In genomic region chr11:15665368-15665871, GRCh38 we compare ENCODE assay signal across 17 cellular contexts.
A peak's percentile ranks its signal among the peaks of the same experiment; 100 is the strongest.
DNase-seq lines count a peak whose midpoint lies in the region; FAIRE-seq and TF ChIP-seq lines count a peak whose summit lies in the region.
"Had no signal": no experiment of that assay in that cellular context is flagged by ENCODE, and none has a peak within 500 bp of the region (broad histone marks: within the 10 kb centered on the region; RNA-seq: fewer than 3 reads in every experiment).

No MANE protein-coding gene starts in this region.

- H3K4me1 Mint-ChIP-seq in MCF 10A (ENCODE audit: insufficient read depth, unreplicated experiment): peaks cover 24% of the 10 kb centered on the region
- H3K4me1 Mint-ChIP-seq: naive thymus-derived CD4-positive, alpha-beta T cell had no signal

- no TSS peak for BruUV-seq in MCF 10A (replicated peaks; lab: Mats Ljungman, UMichigan)

- peaks cover 15% of the 10 kb centered on the region for H3K27me3 Mint-ChIP-seq in MCF 10A (ENCODE audit: insufficient read depth, unreplicated experiment)

- TF ChIP-seq POLR2A in breast epithelium (IDR thresholded peaks at IDR 0.05): no peak

- no peak overlapping the region for H3K4me2 ChIP-seq in osteoblast (ENCODE audit: insufficient read depth, low read length)

- POLR2A ChIA-PET in MCF 10A (lab: Yijun Ruan, JAX): interaction anchor here (0.6 kb wide), 1 partner anchor 964 kb away, joined by 3 read pairs; no protein-coding TSS in a partner anchor

- H3K4me3 Mint-ChIP-seq in MCF 10A (ENCODE audit: unreplicated experiment): no peak overlapping the region
- H3K4me3 Mint-ChIP-seq: activated naive CD8-positive, alpha-beta T cell; activated T-cell treated with anti-CD3 and anti-CD28 coated beads, Interleukin-2, amount 50 U/mL, for 4 hours; naive thymus-derived CD4-positive, alpha-beta T cell had no signal

- H3K36me3 Mint-ChIP-seq in MCF 10A (ENCODE audit: insufficient read depth, unreplicated experiment): no peaks in the 10 kb centered on the region
- H3K36me3 Mint-ChIP-seq: activated naive CD8-positive, alpha-beta T cell had no signal

- intact Hi-C loops in MCF 10A (cut with micrococcal nuclease) (no loop called here), breast epithelium (cut with DNase I; ENCODE audit: low total_unique reads) (no loop called here)

- H3K36me3 ChIP-seq in breast epithelium: no peaks in the 10 kb centered on the region
- H3K36me3 ChIP-seq in adipocyte (ENCODE audit: control insufficient read depth, insufficient read depth, low read length, severe bottlenecking): no peaks in the 10 kb centered on the region
- H3K36me3 ChIP-seq in osteoblast (ENCODE audit: insufficient read depth, low read length): no peaks in the 10 kb centered on the region

- H3K27me3 ChIP-seq in breast epithelium (no peaks in the 10 kb centered on the region), adipocyte (replicated peaks; ENCODE audit: control insufficient read depth, insufficient read depth, low read length) (peaks cover 24% of the 10 kb centered on the region), osteoblast (ENCODE audit: insufficient read depth, low read length) (peaks cover 8% of the 10 kb centered on the region)

- no peaks in the 10 kb centered on the region for H3K79me2 ChIP-seq in osteoblast (ENCODE audit: insufficient read depth, low read length)

- H3K4me3 ChIP-seq in breast epithelium: no peak overlapping the region
- no peak overlapping the region for H3K4me3 ChIP-seq in adipocyte (ENCODE audit: low read length)
- H3K4me3 ChIP-seq in osteoblast (ENCODE audit: insufficient read depth, low read length): no peak overlapping the region

- H3K4me1 ChIP-seq in breast epithelium (no peaks in the 10 kb centered on the region), adipocyte (ENCODE audit: control insufficient read depth, insufficient read depth, low read length) (peaks cover 15% of the 10 kb centered on the region), osteoblast (ENCODE audit: insufficient read depth, low read length) (peaks cover 6% of the 10 kb centered on the region)

- no peaks in the 10 kb centered on the region for H4K20me1 ChIP-seq in osteoblast (ENCODE audit: insufficient read depth, low read length)

- no peak overlapping the region for H3K9ac ChIP-seq in adipocyte (ENCODE audit: low read length)

- no peak overlapping the region for H2AFZ ChIP-seq in osteoblast (ENCODE audit: low read length)

- DNase-seq in MCF 10A (ENCODE audit: unreplicated experiment): peak; percentile 32
- no peak for DNase-seq in breast epithelium (ENCODE audit: low spot score in 2 of 2)
- DNase-seq in adipocyte (ENCODE audit: low read depth): peak; percentile 54
- DNase-seq in kidney tubule cell (ENCODE audit: low spot score): peak; percentile 35
- DNase-seq in urothelium cell line (ENCODE audit: low spot score): peak; percentile 49
- DNase-seq in GF-D8 (lab: John Stamatoyannopoulos, UW): no peak
- no peak for DNase-seq in osteoblast (ENCODE audit: insufficient read length, low spot score, missing footprints)
- DNase-seq in DMS79 treated with DMSO at 0.1 percent for 48 hours (lab: John Stamatoyannopoulos, UW): no peak
- DNase-seq: 8988T; activated CD4-positive, alpha-beta T cell treated with anti-CD3 and anti-CD28 coated beads, Interleukin-2, amount 50 U/mL, for 1 hour; activated T-cell treated with anti-CD3 and anti-CD28 coated beads, Interleukin-2, amount 50 U/mL, for 4 hours; left cardiac atrium; naive thymus-derived CD4-positive, alpha-beta T cell; NCI-H1417; NCI-H226; SIG-M5 had no signal

- H3K9me3 Mint-ChIP-seq in MCF 10A (ENCODE audit: unreplicated experiment): no peaks in the 10 kb centered on the region
- H3K9me3 Mint-ChIP-seq: activated T-cell treated with anti-CD3 and anti-CD28 coated beads, Interleukin-2, amount 50 U/mL, for 4 hours had no signal

- no peak overlapping the region for H3K27ac ChIP-seq in breast epithelium
- H3K27ac ChIP-seq in osteoblast (ENCODE audit: low read depth, low read length): no peak overlapping the region

- FAIRE-seq in urothelium cell line (lab: Jason Lieb, UNC): peak; percentile 76

- no peak for TF ChIP-seq CTCF in MCF 10A (IDR thresholded peaks at IDR 0.05; ENCODE audit: unreplicated experiment)
- TF ChIP-seq CTCF in breast epithelium (IDR thresholded peaks at IDR 0.05): no peak
- no peak for TF ChIP-seq CTCF in osteoblast (IDR thresholded peaks at IDR 0.05; ENCODE audit: extremely low read depth, low read depth, low read length)

- CTCF ChIA-PET in MCF 10A (lab: Yijun Ruan, JAX): interaction anchor here (0.8 to 1.6 kb wide), 5 partner anchors 9 to 338 kb away, joined by 3 to 5 read pairs (median 4); no protein-coding TSS in a partner anchor

- H3K9me3 ChIP-seq in breast epithelium (no peaks in the 10 kb centered on the region), adipocyte (ENCODE audit: control insufficient read depth, low read length) (peaks cover 13% of the 10 kb centered on the region), osteoblast (ENCODE audit: low read depth, low read length) (no peaks in the 10 kb centered on the region)

- H3K27ac Mint-ChIP-seq in MCF 10A (ENCODE audit: low read depth, unreplicated experiment): no peak overlapping the region
- H3K27ac Mint-ChIP-seq: activated naive CD8-positive, alpha-beta T cell; naive thymus-derived CD4-positive, alpha-beta T cell had no signal

Comparison
In these comparisons a context has a peak if more than half of its experiments do, and no peak if none do; other contexts are left out.
1. DNase-seq: peak in MCF 10A (single experiment), adipocyte (single experiment), kidney tubule cell (single experiment) and urothelium cell line (single experiment); none in breast epithelium (0 of 2), GF-D8 (single experiment), osteoblast (single experiment) and DMS79 treated with DMSO at 0.1 percent for 48 hours (single experiment).